Comparison of ENCODE assay signal across 13 cellular contexts in the genomic region with DNA sequence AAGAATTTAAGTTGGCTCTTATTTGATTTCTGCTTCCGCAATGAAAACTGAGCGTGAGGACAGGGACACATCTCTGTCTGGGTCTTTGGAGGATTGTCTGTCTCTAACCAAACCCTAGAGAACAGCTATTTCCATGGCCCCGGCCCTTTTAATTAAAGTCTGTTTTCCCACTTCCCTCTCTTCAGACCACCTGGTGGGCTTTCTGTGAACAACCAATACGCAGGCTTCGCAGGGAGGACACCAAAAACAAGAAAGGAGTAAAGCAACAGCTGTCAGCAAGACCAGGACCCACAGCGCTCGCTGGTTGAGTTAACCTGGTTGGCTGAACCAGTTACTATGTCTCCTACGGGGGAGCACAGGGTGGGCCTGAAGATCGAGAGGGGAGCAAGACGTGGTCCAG.
DNase-seq lines count a peak whose midpoint lies in the region; ATAC-seq, FAIRE-seq and TF ChIP-seq lines count a peak whose summit lies in the region.
"Had no signal": no experiment of that assay in that cellular context is flagged by ENCODE, and none has a peak within 500 bp of the region (broad histone marks: within the 10 kb centered on the region; RNA-seq: fewer than 3 reads in every experiment).

No MANE protein-coding gene starts in this region.

- H3K27ac Mint-ChIP-seq in activated CD8-positive, alpha-beta T cell treated with anti-CD3 and anti-CD28 coated beads, Interleukin-2, amount 10 ng/mL, durations not matched to agents 7 days and 5 days: peak overlapping the region; percentile 16
- peak overlapping the region; percentile 68 to 95 (median 88) for H3K27ac Mint-ChIP-seq in naive thymus-derived CD8-positive, alpha-beta T cell
- H3K27ac Mint-ChIP-seq: activated T-cell treated with anti-CD3 and anti-CD28 coated beads, Interleukin-2, amount 50 U/mL, for 72 hours had no signal

- peaks cover 77 to 100% (median 98%) of the 10 kb centered on the region in 10 experiments for H3K4me1 ChIP-seq in BLaER1 treated with 17β-estradiol and CSF1 and Interleukin-3, amounts not matched to agents 10 nM and 100 nM
- H3K4me1 ChIP-seq: HAP-1 had no signal

- TF ChIP-seq POLR2A in GM12891 (IDR thresholded peaks at IDR 0.05; ENCODE audit: low read depth, low read length): no peak

- no peak for DNase-seq in GM12891 (ENCODE audit: insufficient read length, low spot score)
- no peak for DNase-seq in activated CD8-positive, alpha-beta T cell treated with anti-CD3 and anti-CD28 coated beads, Interleukin-2, amount 10 ng/mL, durations not matched to agents 7 days and 5 days
- no peak for DNase-seq in naive thymus-derived CD8-positive, alpha-beta T cell
- DNase-seq in left ventricle myocardium superior: no peak
- DNase-seq in HT-29 (ENCODE audit: low spot score): no peak
- DNase-seq: activated T-cell treated with anti-CD3 and anti-CD28 coated beads, Interleukin-2, amount 50 U/mL, for 72 hours; caudate nucleus; foreskin melanocyte; NK-92 treated with Interleukin-12 subunit alpha and Interleukin-12 subunit beta, amount 100 ng/mL, for 24 hours had no signal

- peaks cover 75% of the 10 kb centered on the region for H3K4me1 Mint-ChIP-seq in activated CD8-positive, alpha-beta T cell treated with anti-CD3 and anti-CD28 coated beads, Interleukin-2, amount 10 ng/mL, durations not matched to agents 7 days and 5 days (ENCODE audit: low read depth)
- H3K4me1 Mint-ChIP-seq in naive thymus-derived CD8-positive, alpha-beta T cell: peaks cover 40 to 100% (median 96%) of the 10 kb centered on the region in 4 donors

- no peaks in the 10 kb centered on the region for H3K9me3 Mint-ChIP-seq in activated CD8-positive, alpha-beta T cell treated with anti-CD3 and anti-CD28 coated beads, Interleukin-2, amount 10 ng/mL, durations not matched to agents 7 days and 5 days (ENCODE audit: insufficient read depth)
- H3K9me3 Mint-ChIP-seq in naive thymus-derived CD8-positive, alpha-beta T cell: no peaks in the 10 kb centered on the region
- H3K9me3 Mint-ChIP-seq: activated T-cell treated with anti-CD3 and anti-CD28 coated beads, Interleukin-2, amount 50 U/mL, for 72 hours had no signal

- peak overlapping the region in 8 of 11 experiments; percentile 6 to 97 (median 40); a peak in 10 of 22 replicates for H3K4me2 ChIP-seq in BLaER1 treated with 17β-estradiol and CSF1 and Interleukin-3, amounts not matched to agents 10 nM and 100 nM

- H3K4me3 Mint-ChIP-seq in activated CD8-positive, alpha-beta T cell treated with anti-CD3 and anti-CD28 coated beads, Interleukin-2, amount 10 ng/mL, durations not matched to agents 7 days and 5 days: no peak overlapping the region
- peak overlapping the region in 7 of 10 donors; percentile 8 to 68 (median 34) for H3K4me3 Mint-ChIP-seq in naive thymus-derived CD8-positive, alpha-beta T cell
- H3K4me3 Mint-ChIP-seq: activated T-cell treated with anti-CD3 and anti-CD28 coated beads, Interleukin-2, amount 50 U/mL, for 72 hours had no signal

- H3K36me3 Mint-ChIP-seq in activated CD8-positive, alpha-beta T cell treated with anti-CD3 and anti-CD28 coated beads, Interleukin-2, amount 10 ng/mL, durations not matched to agents 7 days and 5 days (ENCODE audit: low read depth): peaks cover 45% of the 10 kb centered on the region
- peaks cover 7 to 63% (median 14%) of the 10 kb centered on the region in 3 donors for H3K36me3 Mint-ChIP-seq in naive thymus-derived CD8-positive, alpha-beta T cell

- H4K20me1 ChIP-seq in BLaER1 treated with 17β-estradiol and CSF1 and Interleukin-3, amounts not matched to agents 10 nM and 100 nM: peaks cover 0 to 100% (median 84%) of the 10 kb centered on the region in 11 experiments; a peak in 19 of 22 replicates

- no peaks in the 10 kb centered on the region for H3K27me3 ChIP-seq in BLaER1 treated with 17β-estradiol and CSF1 and Interleukin-3, amounts not matched to agents 10 nM and 100 nM

- FAIRE-seq in GM12891 (lab: Jason Lieb, UNC): no peak

- no peak for ATAC-seq in activated CD8-positive, alpha-beta T cell treated with anti-CD3 and anti-CD28 coated beads, Interleukin-2, amount 10 ng/mL, durations not matched to agents 7 days and 5 days
- no peak for ATAC-seq in naive thymus-derived CD8-positive, alpha-beta T cell
- ATAC-seq in left ventricle myocardium superior: no peak
- ATAC-seq in GM21576 (IDR thresholded peaks at IDR 0.05; ENCODE audit: unreplicated experiment): no peak
- ATAC-seq: activated T-cell treated with anti-CD3 and anti-CD28 coated beads, Interleukin-2, amount 50 U/mL, for 72 hours had no signal

- H3K27me3 Mint-ChIP-seq in activated CD8-positive, alpha-beta T cell treated with anti-CD3 and anti-CD28 coated beads, Interleukin-2, amount 10 ng/mL, durations not matched to agents 7 days and 5 days (ENCODE audit: low read depth): no peaks in the 10 kb centered on the region
- H3K27me3 Mint-ChIP-seq in naive thymus-derived CD8-positive, alpha-beta T cell: no peaks in the 10 kb centered on the region

- CTCF ChIA-PET in activated CD8-positive, alpha-beta T cell treated with anti-CD3 and anti-CD28 coated beads, Interleukin-2, amount 10 ng/mL, durations not matched to agents 7 days and 5 days (lab: Charles Lee): interaction anchor here (1.0 to 6.8 kb wide), 3 partner anchors 11 to 49 kb away, joined by 3 to 45 read pairs (median 10); no protein-coding TSS in a partner anchor

- peaks cover 7 to 99% (median 86%) of the 10 kb centered on the region in 11 experiments; a peak in 21 of 22 replicates for H3K36me3 ChIP-seq in BLaER1 treated with 17β-estradiol and CSF1 and Interleukin-3, amounts not matched to agents 10 nM and 100 nM
- H3K36me3 ChIP-seq: HAP-1 had no signal

- H3K27ac ChIP-seq in BLaER1 treated with 17β-estradiol and CSF1 and Interleukin-3, amounts not matched to agents 10 nM and 100 nM: peak overlapping the region in 5 of 11 experiments; percentile 8 to 88 (median 38); a peak in 10 of 22 replicates

- 0 out of 22 replicates have a peak overlapping the region, but pooled peaks of 1 of the 11 experiments have one; percentile 2 for H3K9ac ChIP-seq in BLaER1 treated with 17β-estradiol and CSF1 and Interleukin-3, amounts not matched to agents 10 nM and 100 nM

- no peaks in the 10 kb centered on the region for H3K9me3 ChIP-seq in BLaER1 treated with 17β-estradiol and CSF1 and Interleukin-3, amounts not matched to agents 10 nM and 100 nM (replicated peaks in 1 of 11)
- H3K9me3 ChIP-seq: HAP-1 had no signal

- H3K4me3 ChIP-seq in BLaER1 treated with 17β-estradiol and CSF1 and Interleukin-3, amounts not matched to agents 10 nM and 100 nM: no peak overlapping the region
- H3K4me3 ChIP-seq: HAP-1, lung had no signal

- intact Hi-C loops in left ventricle myocardium superior (cut with micrococcal nuclease): no loop called here

- POLR2A ChIA-PET in activated CD8-positive, alpha-beta T cell treated with anti-CD3 and anti-CD28 coated beads, Interleukin-2, amount 10 ng/mL, durations not matched to agents 7 days and 5 days (lab: Charles Lee): interaction anchor here (1.7 kb wide), 1 partner anchor 21 kb away, joined by 5 read pairs; no protein-coding TSS in a partner anchor
- POLR2A ChIA-PET in naive thymus-derived CD8-positive, alpha-beta T cell (lab: Charles Lee): interaction anchor here (0.5 to 3.1 kb wide), 4 partner anchors 12 to 99 kb away, joined by 4 to 10 read pairs (median 6); no protein-coding TSS in a partner anchor

TF ChIP-seq in GM12891, 5 proteins besides CTCF, POLR2A, EP300 and RAD21:
- TF ChIP-seq POLR2AphosphoS5 (IDR thresholded peaks at IDR 0.05; ENCODE audit: low read depth, low read length) (no peak), SPI1 (IDR thresholded peaks at IDR 0.05; ENCODE audit: low read depth, low read length) (peak; percentile 54; the same call in 1 of the 2 replicates)
